In the genomic region with DNA sequence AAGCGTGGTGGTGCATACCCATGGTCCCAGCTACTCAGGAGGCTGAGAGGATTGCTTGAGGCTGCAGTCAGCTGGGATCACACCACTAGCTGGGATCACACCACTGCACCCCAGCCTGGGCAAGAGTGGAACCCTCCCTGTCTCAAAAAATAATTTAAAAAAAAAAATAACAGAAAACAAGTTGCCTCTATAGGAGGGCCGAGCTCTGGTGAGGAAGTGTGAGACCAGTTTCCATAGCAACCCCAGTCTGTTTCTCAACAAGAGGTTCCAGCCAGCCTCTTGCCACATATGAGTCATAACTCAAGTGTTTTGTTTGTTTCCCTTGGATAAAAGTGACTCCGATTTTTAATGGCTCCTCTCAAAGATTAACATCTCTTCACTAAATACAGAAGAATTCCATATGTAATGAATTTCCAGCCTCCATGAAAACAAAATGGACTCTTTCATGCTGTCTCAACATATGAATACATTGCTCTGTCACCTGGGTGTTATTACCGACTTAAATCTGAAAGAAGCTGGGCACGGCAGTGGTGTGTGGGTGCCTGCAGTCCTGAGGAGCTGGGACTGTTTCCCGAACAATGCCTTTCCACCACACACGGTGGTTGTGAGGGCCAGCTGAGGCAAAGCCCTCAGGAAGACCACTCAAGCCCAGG, we compare ENCODE assay signal across 8 cellular contexts. TPM values are rescaled to one million over a fixed set of nuclear protein-coding genes. Genes with fewer than 3 reads are reported as not detected.
DNase-seq lines count a peak whose midpoint lies in the region; ATAC-seq and TF ChIP-seq lines count a peak whose summit lies in the region.

No MANE protein-coding gene starts in this region.

- H3K9me3 Mint-ChIP-seq in activated naive CD8-positive, alpha-beta T cell treated with anti-CD3 and anti-CD28 coated beads, Interleukin-2, amount 10 ng/mL, durations not matched to agents 7 days and 5 days = no peaks in the 10 kb centered on the region

- H3K9me3 ChIP-seq in HUES64 (ENCODE audit: insufficient read depth, low read depth, low read length) (no peaks in the 10 kb centered on the region), parathyroid adenoma (ENCODE audit: control insufficient read depth, low read length) (no peaks in the 10 kb centered on the region), WERI-Rb-1 (ENCODE audit: severe bottlenecking) (no peaks in the 10 kb centered on the region)

- WGBS in HUES64 = 55% methylated on average over 7 of the region's 7 CpGs

- H3K36me3 ChIP-seq in HUES64 (ENCODE audit: insufficient read depth, low read length) (peaks cover 50% of the 10 kb centered on the region), parathyroid adenoma (ENCODE audit: control insufficient read depth, insufficient read depth, low read length) (no peaks in the 10 kb centered on the region), WERI-Rb-1 (peaks cover 61% of the 10 kb centered on the region)

- H3K4me2 ChIP-seq in parathyroid adenoma (ENCODE audit: low read length) = peak overlapping the region; percentile 33

- peaks cover 9% of the 10 kb centered on the region for H3K36me3 Mint-ChIP-seq in activated naive CD8-positive, alpha-beta T cell treated with anti-CD3 and anti-CD28 coated beads, Interleukin-2, amount 10 ng/mL, durations not matched to agents 7 days and 5 days

- ATAC-seq in GM21717 (IDR thresholded peaks at IDR 0.05; ENCODE audit: unreplicated experiment) = peak; percentile 90
- peak; percentile 89 for ATAC-seq in activated naive CD8-positive, alpha-beta T cell treated with anti-CD3 and anti-CD28 coated beads, Interleukin-2, amount 10 ng/mL, durations not matched to agents 7 days and 5 days (ENCODE audit: low read depth)

- intact Hi-C loops in head of caudate nucleus (cut with DNase I) = no loop called here

- H3K27ac ChIP-seq in HUES64 (ENCODE audit: low read depth, low read length) (peak overlapping the region; percentile 73), parathyroid adenoma (peak overlapping the region; percentile 65), WERI-Rb-1 (no peak overlapping the region)

- peaks cover 17% of the 10 kb centered on the region for H3K4me1 Mint-ChIP-seq in activated naive CD8-positive, alpha-beta T cell treated with anti-CD3 and anti-CD28 coated beads, Interleukin-2, amount 10 ng/mL, durations not matched to agents 7 days and 5 days

- no peak for TF ChIP-seq CTCF in parathyroid adenoma (IDR thresholded peaks at IDR 0.05)
- TF ChIP-seq CTCF in WERI-Rb-1 (IDR thresholded peaks at IDR 0.05; ENCODE audit: low read depth, low read length) = no peak

- H3K79me2 ChIP-seq in parathyroid adenoma = no peaks in the 10 kb centered on the region

- H3K27ac Mint-ChIP-seq in activated naive CD8-positive, alpha-beta T cell treated with anti-CD3 and anti-CD28 coated beads, Interleukin-2, amount 10 ng/mL, durations not matched to agents 7 days and 5 days = peak overlapping the region; percentile 77

- DNase-seq in ELR (ENCODE audit: low read depth) (peak; percentile 99), SIG-M5 treated with dmso at 0.1 percent for 504 hours (lab: John Stamatoyannopoulos, UW; ENCODE audit: unreplicated experiment) (peak; percentile 98), head of caudate nucleus (peak in 25 of 42 donors; percentile 12 to 87 (median 52)), WERI-Rb-1 (no peak)
- DNase-seq in activated naive CD8-positive, alpha-beta T cell treated with anti-CD3 and anti-CD28 coated beads, Interleukin-2, amount 10 ng/mL, durations not matched to agents 7 days and 5 days = peak; percentile 46

- H3K9ac ChIP-seq in HUES64 (ENCODE audit: low read depth, low read length) (peak overlapping the region; percentile 64; the same call in 1 of the 2 replicates), parathyroid adenoma (no peak overlapping the region)

- H3K27me3 Mint-ChIP-seq in activated naive CD8-positive, alpha-beta T cell treated with anti-CD3 and anti-CD28 coated beads, Interleukin-2, amount 10 ng/mL, durations not matched to agents 7 days and 5 days = no peaks in the 10 kb centered on the region

- POLR2A ChIA-PET in activated naive CD8-positive, alpha-beta T cell treated with anti-CD3 and anti-CD28 coated beads, Interleukin-2, amount 10 ng/mL, durations not matched to agents 7 days and 5 days (lab: Charles Lee) = interaction anchor here (0.7 to 5.6 kb wide), 5 partner anchors 14 to 287 kb away, joined by 3 to 31 read pairs (median 10); a partner anchor contains a TSS

- H3K4me1 ChIP-seq in HUES64 (ENCODE audit: insufficient read depth, low read length) (peaks cover 37% of the 10 kb centered on the region; the same call in 1 of the 2 replicates), parathyroid adenoma (no peaks in the 10 kb centered on the region)

- peak overlapping the region; percentile 61 for H3K4me3 Mint-ChIP-seq in activated naive CD8-positive, alpha-beta T cell treated with anti-CD3 and anti-CD28 coated beads, Interleukin-2, amount 10 ng/mL, durations not matched to agents 7 days and 5 days

- no peak overlapping the region for H3K4me3 ChIP-seq in HUES64 (ENCODE audit: low read length)
- peak overlapping the region; percentile 23 for H3K4me3 ChIP-seq in parathyroid adenoma (ENCODE audit: low read depth, low read length)
- H3K4me3 ChIP-seq in WERI-Rb-1 (ENCODE audit: low read depth, low read length) = no peak overlapping the region

- no peak overlapping the region for H2AFZ ChIP-seq in parathyroid adenoma

- no peaks in the 10 kb centered on the region for H3K27me3 ChIP-seq in HUES64 (ENCODE audit: insufficient read depth, low read length)
- H3K27me3 ChIP-seq in parathyroid adenoma (ENCODE audit: control insufficient read depth, insufficient read depth, low read length) = no peaks in the 10 kb centered on the region
- no peaks in the 10 kb centered on the region for H3K27me3 ChIP-seq in WERI-Rb-1 (ENCODE audit: insufficient read depth, low read depth, severe bottlenecking)

RNA-seq across cellular contexts. Expression of a gene that starts 19.7 kb away (rescaled TPM):
- polyA plus RNA-seq in HUES64 (2013, experiment 1 of 2) = 30.5 TPM
- polyA plus RNA-seq in HUES64 (2013, experiment 2 of 2) = 25.1 TPM
- total RNA-seq in activated naive CD8-positive, alpha-beta T cell treated with anti-CD3 and anti-CD28 coated beads, Interleukin-2, amount 10 ng/mL, durations not matched to agents 7 days and 5 days = 10 to 100 TPM; 44.4 to 47.0 TPM

RNA-seq across cellular contexts. Expression of a gene that starts 19.9 kb away (rescaled TPM):
- polyA plus RNA-seq in HUES64 (2013, experiment 1 of 2) = 26.9 TPM
- 25.5 TPM for polyA plus RNA-seq in HUES64 (2013, experiment 2 of 2)
- 10 to 100 TPM; 10.1 to 11.9 TPM for total RNA-seq in activated naive CD8-positive, alpha-beta T cell treated with anti-CD3 and anti-CD28 coated beads, Interleukin-2, amount 10 ng/mL, durations not matched to agents 7 days and 5 days

RNA-seq across cellular contexts. Expression of a gene that starts 33.9 kb away (rescaled TPM):
- polyA plus RNA-seq in HUES64 (2013, experiment 1 of 2) = 19.8 TPM
- 24.8 TPM for polyA plus RNA-seq in HUES64 (2013, experiment 2 of 2)
- 10 to 100 TPM; 53.3 to 56.8 TPM for total RNA-seq in activated naive CD8-positive, alpha-beta T cell treated with anti-CD3 and anti-CD28 coated beads, Interleukin-2, amount 10 ng/mL, durations not matched to agents 7 days and 5 days

RNA-seq across cellular contexts. Expression of a gene that starts 34.1 kb away (rescaled TPM):
- 32.6 TPM for polyA plus RNA-seq in HUES64 (2013, experiment 1 of 2)
- polyA plus RNA-seq in HUES64 (2013, experiment 2 of 2) = 32.6 TPM
- total RNA-seq in activated naive CD8-positive, alpha-beta T cell treated with anti-CD3 and anti-CD28 coated beads, Interleukin-2, amount 10 ng/mL, durations not matched to agents 7 days and 5 days = 10 to 100 TPM; 14.3 to 14.4 TPM
